24 cellular contexts compared by ENCODE assay signal in the genomic region with DNA sequence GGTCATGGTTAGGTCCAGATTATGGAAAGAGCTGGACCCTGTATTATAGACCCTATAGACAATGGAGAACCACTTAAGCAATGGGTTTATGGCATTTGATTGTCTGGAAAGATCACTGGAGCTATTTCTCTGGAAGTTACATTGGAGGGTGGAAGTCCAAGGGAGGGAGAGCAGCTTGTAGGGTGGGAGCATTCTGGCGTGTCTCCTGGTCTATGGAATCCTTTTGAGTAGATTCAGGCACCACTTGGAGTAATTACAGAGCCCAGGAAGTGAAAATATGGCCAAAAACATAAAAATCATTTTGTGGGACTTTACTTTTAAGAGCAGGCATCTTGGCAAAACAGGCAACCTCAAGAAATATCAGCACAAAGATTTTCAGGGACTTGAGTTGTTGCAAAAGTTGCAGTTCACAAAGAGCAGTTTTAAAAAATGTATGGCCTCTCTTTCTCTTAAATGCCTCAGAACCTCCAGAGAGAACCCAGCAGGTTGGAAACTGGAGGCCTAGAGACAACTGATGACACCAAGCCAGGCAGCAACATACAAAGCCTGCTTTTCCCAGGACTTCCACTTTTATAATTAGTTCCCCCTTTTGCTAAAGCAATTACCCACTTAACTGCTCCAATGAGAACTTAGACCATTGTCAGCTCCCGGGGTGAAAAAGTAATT.
"Had no signal": no experiment of that assay in that cellular context is flagged by ENCODE, and none has a peak within 500 bp of the region (broad histone marks: within the 10 kb centered on the region; RNA-seq: fewer than 3 reads in every experiment).

No MANE protein-coding gene starts in this region.

- H3K4me1 Mint-ChIP-seq: natural killer cell; stimulated activated naive CD8-positive, alpha-beta T cell treated with anti-CD3 and anti-CD28 coated beads, Interleukin-15, amount 100 ng/mL, for 72 hours had no signal

- H3K4me1 ChIP-seq: gastrocnemius medialis, pancreas, tibial nerve had no signal

- H3K27me3 Mint-ChIP-seq: activated T-cell treated with anti-CD3 and anti-CD28 coated beads, Interleukin-2, amount 50 U/mL, for 24 hours; effector memory CD8-positive, alpha-beta T cell; stimulated activated naive CD8-positive, alpha-beta T cell treated with anti-CD3 and anti-CD28 coated beads, Interleukin-15, amount 100 ng/mL, for 72 hours had no signal

- H3K9me3 Mint-ChIP-seq: activated T-helper 2 cell treated with anti-CD3 and anti-CD28 coated beads, Interferon-gamma antibody, Interleukin-2, Interleukin-4, amounts not matched to agents 10 μg/mL and 5 μg/mL and 100 μg/mL, durations not matched to agents 14 hours and 24 hours and 36 hours; natural killer cell; stimulated activated naive CD8-positive, alpha-beta T cell treated with anti-CD3 and anti-CD28 coated beads, Interleukin-15, amount 100 ng/mL, for 72 hours had no signal

- H3K9me3 ChIP-seq: gastrocnemius medialis, neutrophil, pancreas, tibial nerve had no signal

- DNase-seq: activated CD8-positive, alpha-beta memory T cell treated with anti-CD3 and anti-CD28 coated beads for 24 hours; activated CD8-positive, alpha-beta memory T cell treated with anti-CD3 and anti-CD28 coated beads, Interleukin-2, amount 50 U/mL, for 4 hours; activated naive CD4-positive, alpha-beta T cell; activated T-cell treated with anti-CD3 and anti-CD28 coated beads, Interleukin-2, amount 50 U/mL, for 24 hours; central memory CD4-positive, alpha-beta T cell; dermis blood vessel endothelial cell; effector memory CD8-positive, alpha-beta T cell; gastrocnemius medialis; hippocampal formation; left ventricle myocardium superior; mammary epithelial cell; midbrain; natural killer cell; pancreas; psoas muscle; right cardiac atrium; stimulated activated CD4-positive, alpha-beta T cell treated with anti-CD3 and anti-CD28 coated beads, Interleukin-12 subunit alpha, Interleukin-12 subunit beta, amount 100 ng/mL, for 4 hours; stimulated activated CD4-positive, alpha-beta T cell treated with anti-CD3 and anti-CD28 coated beads, Interleukin-4, amount 100 ng/mL, for 4 hours; stimulated activated naive CD8-positive, alpha-beta T cell treated with anti-CD3 and anti-CD28 coated beads, Interleukin-15, amount 100 ng/mL, for 72 hours; WERI-Rb-1 had no signal

- H3K4me3 Mint-ChIP-seq: activated naive CD8-positive, alpha-beta T cell; activated T-cell treated with anti-CD3 and anti-CD28 coated beads, Interleukin-2, amount 50 U/mL, for 24 hours; effector memory CD8-positive, alpha-beta T cell; natural killer cell; stimulated activated naive CD8-positive, alpha-beta T cell treated with anti-CD3 and anti-CD28 coated beads, Interleukin-15, amount 100 ng/mL, for 72 hours had no signal

- H3K27ac Mint-ChIP-seq: activated naive CD8-positive, alpha-beta T cell; activated T-cell treated with anti-CD3 and anti-CD28 coated beads, Interleukin-2, amount 50 U/mL, for 24 hours; activated T-helper 2 cell treated with anti-CD3 and anti-CD28 coated beads, Interferon-gamma antibody, Interleukin-2, Interleukin-4, amounts not matched to agents 10 μg/mL and 5 μg/mL and 100 μg/mL, durations not matched to agents 14 hours and 24 hours and 36 hours; effector memory CD8-positive, alpha-beta T cell; natural killer cell; stimulated activated naive CD8-positive, alpha-beta T cell treated with anti-CD3 and anti-CD28 coated beads, Interleukin-15, amount 100 ng/mL, for 72 hours had no signal

- H3K36me3 ChIP-seq: gastrocnemius medialis, neutrophil, pancreas, tibial nerve, WERI-Rb-1 had no signal

- H3K27ac ChIP-seq: gastrocnemius medialis, neutrophil, pancreas, psoas muscle, tibial nerve, WERI-Rb-1 had no signal

- H3K27me3 ChIP-seq: gastrocnemius medialis, neutrophil, pancreas, tibial nerve had no signal

- H3K36me3 Mint-ChIP-seq: activated naive CD8-positive, alpha-beta T cell; natural killer cell had no signal

- H3K4me3 ChIP-seq: gastrocnemius medialis, pancreas, psoas muscle, tibial nerve had no signal
